12 cellular contexts compared by ENCODE assay signal in the genomic region with DNA sequence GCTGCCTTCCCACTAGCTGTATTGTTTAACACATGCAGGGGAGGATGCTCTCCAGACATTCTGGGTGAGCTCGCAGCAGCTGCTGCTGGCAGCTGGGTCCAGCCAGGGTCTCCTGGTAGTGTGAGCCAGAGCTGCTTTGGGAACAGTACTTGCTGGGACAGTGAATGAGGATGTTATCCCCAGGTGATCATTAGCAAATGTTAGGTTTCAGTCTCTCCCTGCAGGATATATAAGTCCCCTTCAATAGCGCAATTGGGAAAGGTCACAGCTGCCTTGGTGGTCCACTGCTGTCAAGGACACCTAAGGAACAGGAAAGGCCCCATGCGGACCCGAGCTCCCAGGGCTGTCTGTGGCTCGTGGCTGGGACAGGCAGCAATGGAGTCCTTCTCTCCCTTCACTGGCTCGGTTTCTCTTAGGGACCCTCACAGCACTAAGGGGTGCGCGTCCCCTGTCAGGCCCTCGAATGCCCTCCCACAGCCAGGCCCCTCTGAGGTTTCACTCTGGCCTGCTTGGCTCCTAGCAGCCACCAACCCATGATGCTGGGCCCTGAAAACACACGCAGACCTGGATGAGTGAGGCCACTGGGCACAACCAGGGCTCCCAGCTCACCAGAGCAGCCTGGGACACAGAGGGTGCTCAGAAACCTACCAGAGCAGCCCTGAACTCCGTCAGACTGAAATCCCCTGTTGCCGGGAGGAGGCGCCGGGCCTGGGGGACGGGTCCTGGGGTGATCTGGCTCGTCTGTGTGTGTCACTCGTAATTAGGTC.
DNase-seq lines count a peak whose midpoint lies in the region; TF ChIP-seq lines count a peak whose summit lies in the region.
"Had no signal": no experiment of that assay in that cellular context is flagged by ENCODE, and none has a peak within 500 bp of the region (broad histone marks: within the 10 kb centered on the region; RNA-seq: fewer than 3 reads in every experiment).

No MANE protein-coding gene starts in this region.

- peaks cover 12% of the 10 kb centered on the region for H3K27me3 Mint-ChIP-seq in activated T-helper 1 cell treated with anti-CD3 and anti-CD28 coated beads, Interleukin-12 subunit alpha, Interleukin-12 subunit beta, Interleukin-2, Interleukin-4 antibody, amounts not matched to agents 30 ng/mL and 10 ng/mL and 1 ng/mL, durations not matched to agents 14 hours and 24 hours and 36 hours (ENCODE audit: insufficient read depth)

- peak; percentile 31 for TF ChIP-seq CTCF in brain microvascular endothelial cell (IDR thresholded peaks at IDR 0.05; ENCODE audit: low read depth, low read length, missing control alignments)
- no peak for TF ChIP-seq CTCF in tibial nerve (IDR thresholded peaks at IDR 0.05)
- TF ChIP-seq CTCF in GM13977 (IDR thresholded peaks at IDR 0.05; ENCODE audit: extremely low read depth, insufficient read depth, missing control alignments): no peak

- H3K36me3 ChIP-seq in brain microvascular endothelial cell (replicated peaks) (peaks cover 15% of the 10 kb centered on the region), tibial nerve (peaks cover 0 to 8% (median 0%) of the 10 kb centered on the region in 3 donors)

- H3K4me3 ChIP-seq in brain microvascular endothelial cell (ENCODE audit: low read depth, low read length) (no peak overlapping the region), tibial nerve (no peak overlapping the region)
- H3K4me3 ChIP-seq: body of pancreas had no signal

- no peak overlapping the region for H3K27ac Mint-ChIP-seq in activated T-helper 1 cell treated with anti-CD3 and anti-CD28 coated beads, Interleukin-12 subunit alpha, Interleukin-12 subunit beta, Interleukin-2, Interleukin-4 antibody, amounts not matched to agents 30 ng/mL and 10 ng/mL and 1 ng/mL, durations not matched to agents 14 hours and 24 hours and 36 hours
- H3K27ac Mint-ChIP-seq: T-helper 1 cell treated with Interleukin-12 subunit alpha and Interleukin-12 subunit beta and Interleukin-4 antibody, amounts not matched to agents 30 μg/mL and 1 μg/mL, for 36 hours had no signal

- H3K4me1 ChIP-seq in tibial nerve: peaks cover 5 to 40% (median 10%) of the 10 kb centered on the region in 4 donors

- H3K9me3 Mint-ChIP-seq in activated T-helper 1 cell treated with anti-CD3 and anti-CD28 coated beads, Interleukin-12 subunit alpha, Interleukin-12 subunit beta, Interleukin-2, Interleukin-4 antibody, amounts not matched to agents 30 ng/mL and 10 ng/mL and 1 ng/mL, durations not matched to agents 14 hours and 24 hours and 36 hours: no peaks in the 10 kb centered on the region
- H3K9me3 Mint-ChIP-seq: T-helper 1 cell treated with Interleukin-12 subunit alpha and Interleukin-12 subunit beta and Interleukin-4 antibody, amounts not matched to agents 30 μg/mL and 1 μg/mL, for 36 hours had no signal

- no peaks in the 10 kb centered on the region for H3K27me3 ChIP-seq in brain microvascular endothelial cell (replicated peaks)
- H3K27me3 ChIP-seq in tibial nerve: no peaks in the 10 kb centered on the region
- H3K27me3 ChIP-seq: body of pancreas had no signal

- intact Hi-C loops in activated T-helper 1 cell treated with anti-CD3 and anti-CD28 coated beads, Interleukin-12 subunit alpha, Interleukin-12 subunit beta, Interleukin-2, Interleukin-4 antibody, amounts not matched to agents 30 ng/mL and 10 ng/mL and 1 ng/mL, durations not matched to agents 14 hours and 24 hours and 36 hours (cut with micrococcal nuclease): no loop called here

- peak overlapping the region; percentile 62 for H3K27ac ChIP-seq in brain microvascular endothelial cell
- H3K27ac ChIP-seq in tibial nerve: peak overlapping the region in 3 of 4 donors; percentile 8 to 46 (median 9)
- H3K27ac ChIP-seq: body of pancreas had no signal

- TF ChIP-seq POLR2A in tibial nerve (IDR thresholded peaks at IDR 0.05): no peak

- no peak overlapping the region for H3K4me3 Mint-ChIP-seq in activated T-helper 1 cell treated with anti-CD3 and anti-CD28 coated beads, Interleukin-12 subunit alpha, Interleukin-12 subunit beta, Interleukin-2, Interleukin-4 antibody, amounts not matched to agents 30 ng/mL and 10 ng/mL and 1 ng/mL, durations not matched to agents 14 hours and 24 hours and 36 hours
- H3K4me3 Mint-ChIP-seq: T-helper 1 cell treated with Interleukin-12 subunit alpha and Interleukin-12 subunit beta and Interleukin-4 antibody, amounts not matched to agents 30 μg/mL and 1 μg/mL, for 36 hours had no signal

- no peaks in the 10 kb centered on the region for H3K36me3 Mint-ChIP-seq in activated T-helper 1 cell treated with anti-CD3 and anti-CD28 coated beads, Interleukin-12 subunit alpha, Interleukin-12 subunit beta, Interleukin-2, Interleukin-4 antibody, amounts not matched to agents 30 ng/mL and 10 ng/mL and 1 ng/mL, durations not matched to agents 14 hours and 24 hours and 36 hours (ENCODE audit: low read depth)

- in situ Hi-C loops in brain microvascular endothelial cell (cut with HindIII; ENCODE audit: low pct_ligation_motif_present, low sequenced_read_pairs): no loop called here
- in situ Hi-C loops in GM13977 (cut with MboI; ENCODE audit: low pct_unique_long_range_greater_than_20kb, low sequenced_read_pairs, unreplicated experiment): no loop called here

- no peaks in the 10 kb centered on the region for H3K4me1 Mint-ChIP-seq in activated T-helper 1 cell treated with anti-CD3 and anti-CD28 coated beads, Interleukin-12 subunit alpha, Interleukin-12 subunit beta, Interleukin-2, Interleukin-4 antibody, amounts not matched to agents 30 ng/mL and 10 ng/mL and 1 ng/mL, durations not matched to agents 14 hours and 24 hours and 36 hours (ENCODE audit: low read depth)

- DNase-seq in activated CD8-positive, alpha-beta memory T cell treated with anti-CD3 and anti-CD28 coated beads for 24 hours: peak; percentile 30
- no peak for DNase-seq in activated CD8-positive, alpha-beta memory T cell treated with anti-CD3 and anti-CD28 coated beads, Interleukin-2, amount 50 U/mL, for 48 hours
- DNase-seq in brain microvascular endothelial cell: no peak
- peak; percentile 59 for DNase-seq in iris pigment epithelial cell (ENCODE audit: low read depth)
- DNase-seq in tibial nerve (ENCODE audit: low spot score in 2 of 2): no peak
- no peak for DNase-seq in activated T-helper 1 cell treated with anti-CD3 and anti-CD28 coated beads, Interleukin-12 subunit alpha, Interleukin-12 subunit beta, Interleukin-2, Interleukin-4 antibody, amounts not matched to agents 30 ng/mL and 10 ng/mL and 1 ng/mL, durations not matched to agents 14 hours and 24 hours and 36 hours (ENCODE audit: low spot score)
- no peak for DNase-seq in effector CD4-positive, alpha-beta T cell
- DNase-seq in GM13977 (ENCODE audit: low spot score): no peak
- DNase-seq: ACHN, body of pancreas, MV-4-11 had no signal

- no peak for TF ChIP-seq EP300 in tibial nerve (IDR thresholded peaks at IDR 0.05)

- WGBS in tibial nerve, 2 donors: 69 to 83% methylated on average over 14 to 15 of the region's 17 CpGs

- no peaks in the 10 kb centered on the region for H3K9me3 ChIP-seq in tibial nerve
- H3K9me3 ChIP-seq: body of pancreas had no signal

Comparison
In these comparisons a context has a peak if more than half of its experiments do, and no peak if none do; other contexts are left out.
1. DNase-seq: peak in activated CD8-positive, alpha-beta memory T cell treated with anti-CD3 and anti-CD28 coated beads for 24 hours (single experiment) and iris pigment epithelial cell (single experiment); none in activated CD8-positive, alpha-beta memory T cell treated with anti-CD3 and anti-CD28 coated beads, Interleukin-2, amount 50 U/mL, for 48 hours (single experiment), brain microvascular endothelial cell (single experiment), tibial nerve (0 of 2), activated T-helper 1 cell treated with anti-CD3 and anti-CD28 coated beads, Interleukin-12 subunit alpha, Interleukin-12 subunit beta, Interleukin-2, Interleukin-4 antibody, amounts not matched to agents 30 ng/mL and 10 ng/mL and 1 ng/mL, durations not matched to agents 14 hours and 24 hours and 36 hours (single experiment), effector CD4-positive, alpha-beta T cell (single experiment) and GM13977 (single experiment).